ENCODE assay signal across 8 cellular contexts in genomic region chr10:118870467-118871243, GRCh38.
DNase-seq lines count a peak whose midpoint lies in the region; ATAC-seq and TF ChIP-seq lines count a peak whose summit lies in the region.

No MANE protein-coding gene starts in this region.

- no peak for ATAC-seq in HG03354 (IDR thresholded peaks at IDR 0.05; ENCODE audit: poor library complexity, severe bottlenecking, unreplicated experiment)

- DNase-seq in AML-193 (lab: John Stamatoyannopoulos, UW) (peak; percentile 61 to 73), MV-4-11 (lab: John Stamatoyannopoulos, UW) (peak; percentile 73), dermis microvascular lymphatic vessel endothelial cell (ENCODE audit: low read depth in 2 of 2) (peak; percentile 60 to 88), medulla oblongata (ENCODE audit: extremely low spot score) (peak; percentile 5), GM13976 (ENCODE audit: low spot score) (no peak), NCI-H1105 treated with DMSO at 0.1 percent for 48 hours (lab: John Stamatoyannopoulos, UW) (no peak), NAMALWA (ENCODE audit: low spot score) (no peak)

- TF ChIP-seq CTCF in GM13976 (IDR thresholded peaks at IDR 0.05; ENCODE audit: borderline replicate concordance, control extremely low read depth, extremely low read depth, insufficient read depth, missing control alignments) = no peak

- in situ Hi-C loops in GM13976 (cut with MboI; ENCODE audit: low sequenced_read_pairs, unreplicated experiment) = no loop called here

Comparison
In these comparisons a context has a peak if more than half of its experiments do, and no peak if none do; other contexts are left out.
1. DNase-seq: peak in AML-193 (2 of 2), MV-4-11 (single experiment), dermis microvascular lymphatic vessel endothelial cell (2 of 2) and medulla oblongata (single experiment); none in GM13976 (single experiment), NCI-H1105 treated with DMSO at 0.1 percent for 48 hours (single experiment) and NAMALWA (single experiment).